In the genomic region with DNA sequence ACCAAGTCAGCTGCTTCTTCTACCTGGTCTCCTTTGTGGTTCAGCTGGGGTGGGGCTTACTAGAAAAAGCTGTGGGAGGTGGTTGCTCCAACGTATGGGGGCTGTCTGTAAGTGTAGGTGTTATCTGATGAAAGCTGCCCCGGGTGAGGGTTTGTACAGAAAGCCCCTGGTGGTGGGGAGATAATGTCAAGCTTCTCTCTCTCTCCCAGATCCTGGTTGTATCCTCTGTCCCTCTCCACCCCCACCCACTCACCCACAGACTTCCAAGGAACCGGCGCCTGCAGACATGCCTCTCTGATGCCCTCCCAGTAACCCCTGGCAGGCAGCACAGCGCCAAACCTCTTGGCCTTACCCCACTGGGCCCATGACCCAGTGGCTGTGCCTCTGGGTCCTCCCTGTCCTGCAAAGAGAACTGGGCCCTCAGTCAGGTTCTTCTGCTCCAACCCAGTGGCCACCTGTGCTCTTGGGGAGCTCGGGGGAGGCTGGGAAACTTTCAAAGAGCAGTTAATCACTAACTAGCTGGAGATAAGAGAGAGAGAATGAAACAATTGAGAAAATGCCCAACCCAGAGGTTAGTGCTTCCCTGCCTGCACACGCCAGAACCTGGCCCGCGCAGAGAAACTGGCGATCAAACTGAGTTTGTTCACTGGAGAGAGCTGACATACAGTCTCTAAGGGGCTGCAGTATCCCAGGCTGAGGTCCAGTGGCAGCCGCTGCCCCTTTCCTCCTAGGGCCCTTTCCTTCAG, we compare ENCODE assay signal across 10 cellular contexts. TPM values are rescaled to one million over a fixed set of nuclear protein-coding genes. Genes with fewer than 3 reads are reported as not detected.
DNase-seq lines count a peak whose midpoint lies in the region; ATAC-seq and TF ChIP-seq lines count a peak whose summit lies in the region.
"Had no signal": no experiment of that assay in that cellular context is flagged by ENCODE, and none has a peak within 500 bp of the region (broad histone marks: within the 10 kb centered on the region; RNA-seq: fewer than 3 reads in every experiment).

No MANE protein-coding gene starts in this region.

- TF ChIP-seq CTCF in VCaP (conservative IDR thresholded peaks at IDR 0.05) (no peak), liver (IDR thresholded peaks at IDR 0.05; ENCODE audit: low read depth, low read length, missing input control) (no peak), type B pancreatic cell (conservative IDR thresholded peaks at IDR 0.05) (no peak)

- H3K4me1 ChIP-seq in liver (ENCODE audit: control insufficient read depth in 4 of 4, insufficient read depth in 4 of 4, low read length in 3 of 4) = peaks cover 2 to 15% (median 11%) of the 10 kb centered on the region in 4 donors

- peak overlapping the region; percentile 86 for H3K27ac Mint-ChIP-seq in type B pancreatic cell
- H3K27ac Mint-ChIP-seq in activated T-helper 17 cell treated with anti-CD3 and anti-CD28 coated beads, Interleukin-2, amount 50 U/mL, for 72 hours = no peak overlapping the region
- H3K27ac Mint-ChIP-seq: GM23338 had no signal

- H3K27me3 Mint-ChIP-seq in type B pancreatic cell = no peaks in the 10 kb centered on the region
- H3K27me3 Mint-ChIP-seq in activated T-helper 17 cell treated with anti-CD3 and anti-CD28 coated beads, Interleukin-2, amount 50 U/mL, for 72 hours = peaks cover 7% of the 10 kb centered on the region

- DNase-seq in HT1080 (ENCODE audit: low read depth) = peak; percentile 13
- DNase-seq in type B pancreatic cell (ENCODE audit: extremely low spot score, unreplicated experiment) = no peak
- DNase-seq in pons (ENCODE audit: low spot score) = no peak
- DNase-seq in activated CD4-positive, alpha-beta T cell treated with anti-CD3 and anti-CD28 coated beads, Interleukin-2, amount 50 U/mL, for 4 hours = no peak
- DNase-seq: activated CD4-positive, CD25-positive, alpha-beta regulatory T cell; amygdala had no signal

- H3K4me3 ChIP-seq in liver (ENCODE audit: low read depth in 1 of 3, low read length in 3 of 3) = no peak overlapping the region
- H3K4me3 ChIP-seq: GM23338 had no signal

- peak overlapping the region; percentile 92 for H3K27ac ChIP-seq in VCaP
- H3K27ac ChIP-seq in liver (ENCODE audit: low read depth in 1 of 2, low read length in 2 of 2) = no peak overlapping the region

- H3K36me3 Mint-ChIP-seq in type B pancreatic cell = no peaks in the 10 kb centered on the region
- H3K36me3 Mint-ChIP-seq in activated T-helper 17 cell treated with anti-CD3 and anti-CD28 coated beads, Interleukin-2, amount 50 U/mL, for 72 hours (ENCODE audit: low read depth) = no peaks in the 10 kb centered on the region

- peak; percentile 53 to 62 for TF ChIP-seq RAD21 in liver (IDR thresholded peaks at IDR 0.05)

- H3K9ac ChIP-seq in liver (ENCODE audit: low read depth in 1 of 2, low read length in 2 of 2) = no peak overlapping the region

- peaks cover 39% of the 10 kb centered on the region for H3K4me1 Mint-ChIP-seq in type B pancreatic cell (ENCODE audit: unreplicated experiment)
- H3K4me1 Mint-ChIP-seq in activated T-helper 17 cell treated with anti-CD3 and anti-CD28 coated beads, Interleukin-2, amount 50 U/mL, for 72 hours = peaks cover 9% of the 10 kb centered on the region
- H3K4me1 Mint-ChIP-seq: GM23338 had no signal

- 35% methylated on average over 11 of the region's 11 CpGs for WGBS in liver

- peak overlapping the region; percentile 62 for H3K4me3 Mint-ChIP-seq in type B pancreatic cell
- H3K4me3 Mint-ChIP-seq in activated T-helper 17 cell treated with anti-CD3 and anti-CD28 coated beads, Interleukin-2, amount 50 U/mL, for 72 hours = no peak overlapping the region
- H3K4me3 Mint-ChIP-seq: GM23338 had no signal

- no peaks in the 10 kb centered on the region for H3K27me3 ChIP-seq in liver (ENCODE audit: control insufficient read depth in 4 of 4, insufficient read depth in 4 of 4, low read length in 3 of 4)

- peaks cover 7% of the 10 kb centered on the region for H3K9me3 Mint-ChIP-seq in type B pancreatic cell
- no peaks in the 10 kb centered on the region for H3K9me3 Mint-ChIP-seq in activated T-helper 17 cell treated with anti-CD3 and anti-CD28 coated beads, Interleukin-2, amount 50 U/mL, for 72 hours
- H3K9me3 Mint-ChIP-seq: GM23338 had no signal

- no peak for ATAC-seq in activated T-helper 17 cell treated with anti-CD3 and anti-CD28 coated beads, Interleukin-2, amount 50 U/mL, for 72 hours (replicated peaks)
- ATAC-seq: GM23338 had no signal

- H3K9me3 ChIP-seq in liver (ENCODE audit: control insufficient read depth in 4 of 4, low read length in 3 of 4) = no peaks in the 10 kb centered on the region

- no peaks in the 10 kb centered on the region for H3K36me3 ChIP-seq in liver (ENCODE audit: control insufficient read depth in 4 of 4, insufficient read depth in 3 of 4, low read depth in 1 of 4, low read length in 3 of 4)

TF ChIP-seq in liver, 16 proteins besides CTCF, POLR2A, EP300 and RAD21:
- TF ChIP-seq, protein P1, sequence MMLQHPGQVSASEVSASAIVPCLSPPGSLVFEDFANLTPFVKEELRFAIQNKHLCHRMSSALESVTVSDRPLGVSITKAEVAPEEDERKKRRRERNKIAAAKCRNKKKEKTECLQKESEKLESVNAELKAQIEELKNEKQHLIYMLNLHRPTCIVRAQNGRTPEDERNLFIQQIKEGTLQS (IDR thresholded peaks at IDR 0.05) = peak; percentile 24
- TF ChIP-seq YY1 (IDR thresholded peaks at IDR 0.05) = peak; percentile 72
- peak; percentile 3 for TF ChIP-seq FOXA2 (IDR thresholded peaks at IDR 0.05)
- TF ChIP-seq GABPA (IDR thresholded peaks at IDR 0.05 in 1 of 2, conservative IDR thresholded peaks at IDR 0.05 in 1 of 2) = no peak
- TF ChIP-seq TAF1 (conservative IDR thresholded peaks at IDR 0.05) = no peak
- TF ChIP-seq JUND (IDR thresholded peaks at IDR 0.05) = no peak
- TF ChIP-seq, protein P2, sequence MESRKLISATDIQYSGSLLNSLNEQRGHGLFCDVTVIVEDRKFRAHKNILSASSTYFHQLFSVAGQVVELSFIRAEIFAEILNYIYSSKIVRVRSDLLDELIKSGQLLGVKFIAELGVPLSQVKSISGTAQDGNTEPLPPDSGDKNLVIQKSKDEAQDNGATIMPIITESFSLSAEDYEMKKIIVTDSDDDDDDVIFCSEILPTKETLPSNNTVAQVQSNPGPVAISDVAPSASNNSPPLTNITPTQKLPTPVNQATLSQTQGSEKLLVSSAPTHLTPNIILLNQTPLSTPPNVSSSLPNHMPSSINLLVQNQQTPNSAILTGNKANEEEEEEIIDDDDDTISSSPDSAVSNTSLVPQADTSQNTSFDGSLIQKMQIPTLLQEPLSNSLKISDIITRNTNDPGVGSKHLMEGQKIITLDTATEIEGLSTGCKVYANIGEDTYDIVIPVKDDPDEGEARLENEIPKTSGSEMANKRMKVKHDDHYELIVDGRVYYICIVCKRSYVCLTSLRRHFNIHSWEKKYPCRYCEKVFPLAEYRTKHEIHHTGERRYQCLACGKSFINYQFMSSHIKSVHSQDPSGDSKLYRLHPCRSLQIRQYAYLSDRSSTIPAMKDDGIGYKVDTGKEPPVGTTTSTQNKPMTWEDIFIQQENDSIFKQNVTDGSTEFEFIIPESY (IDR thresholded peaks at IDR 0.05) = no peak
- peak; percentile 53 to 73 for TF ChIP-seq RXRA (IDR thresholded peaks at IDR 0.05)
- TF ChIP-seq, protein P3, sequence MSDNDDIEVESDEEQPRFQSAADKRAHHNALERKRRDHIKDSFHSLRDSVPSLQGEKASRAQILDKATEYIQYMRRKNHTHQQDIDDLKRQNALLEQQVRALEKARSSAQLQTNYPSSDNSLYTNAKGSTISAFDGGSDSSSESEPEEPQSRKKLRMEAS (IDR thresholded peaks at IDR 0.05) = no peak
- TF ChIP-seq FOXA1 (IDR thresholded peaks at IDR 0.05) = no peak
- TF ChIP-seq SP1 (IDR thresholded peaks at IDR 0.05) = peak; percentile 68
- TF ChIP-seq, protein P4, sequence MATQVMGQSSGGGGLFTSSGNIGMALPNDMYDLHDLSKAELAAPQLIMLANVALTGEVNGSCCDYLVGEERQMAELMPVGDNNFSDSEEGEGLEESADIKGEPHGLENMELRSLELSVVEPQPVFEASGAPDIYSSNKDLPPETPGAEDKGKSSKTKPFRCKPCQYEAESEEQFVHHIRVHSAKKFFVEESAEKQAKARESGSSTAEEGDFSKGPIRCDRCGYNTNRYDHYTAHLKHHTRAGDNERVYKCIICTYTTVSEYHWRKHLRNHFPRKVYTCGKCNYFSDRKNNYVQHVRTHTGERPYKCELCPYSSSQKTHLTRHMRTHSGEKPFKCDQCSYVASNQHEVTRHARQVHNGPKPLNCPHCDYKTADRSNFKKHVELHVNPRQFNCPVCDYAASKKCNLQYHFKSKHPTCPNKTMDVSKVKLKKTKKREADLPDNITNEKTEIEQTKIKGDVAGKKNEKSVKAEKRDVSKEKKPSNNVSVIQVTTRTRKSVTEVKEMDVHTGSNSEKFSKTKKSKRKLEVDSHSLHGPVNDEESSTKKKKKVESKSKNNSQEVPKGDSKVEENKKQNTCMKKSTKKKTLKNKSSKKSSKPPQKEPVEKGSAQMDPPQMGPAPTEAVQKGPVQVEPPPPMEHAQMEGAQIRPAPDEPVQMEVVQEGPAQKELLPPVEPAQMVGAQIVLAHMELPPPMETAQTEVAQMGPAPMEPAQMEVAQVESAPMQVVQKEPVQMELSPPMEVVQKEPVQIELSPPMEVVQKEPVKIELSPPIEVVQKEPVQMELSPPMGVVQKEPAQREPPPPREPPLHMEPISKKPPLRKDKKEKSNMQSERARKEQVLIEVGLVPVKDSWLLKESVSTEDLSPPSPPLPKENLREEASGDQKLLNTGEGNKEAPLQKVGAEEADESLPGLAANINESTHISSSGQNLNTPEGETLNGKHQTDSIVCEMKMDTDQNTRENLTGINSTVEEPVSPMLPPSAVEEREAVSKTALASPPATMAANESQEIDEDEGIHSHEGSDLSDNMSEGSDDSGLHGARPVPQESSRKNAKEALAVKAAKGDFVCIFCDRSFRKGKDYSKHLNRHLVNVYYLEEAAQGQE (IDR thresholded peaks at IDR 0.05) = peak; percentile 36
- TF ChIP-seq HNF4G (IDR thresholded peaks at IDR 0.05) = no peak
- peak in 1 of 2 donors; percentile 44 for TF ChIP-seq HNF4A (conservative IDR thresholded peaks at IDR 0.05)
- TF ChIP-seq EGR1 (IDR thresholded peaks at IDR 0.05; ENCODE audit: low read depth in 2 of 2) = no peak
- no peak for TF ChIP-seq NR2F2 (IDR thresholded peaks at IDR 0.05)
TF ChIP-seq in liver: peak in this region for 7.

RNA-seq across cellular contexts. Expression of a gene that starts 20.4 kb away (rescaled TPM):
- total RNA-seq in HT1080 (2014; rRNA removed; shearing (Covaris generic)) = 0.27 TPM in 1 of 2 replicates, not detected in the other
- polyA plus RNA-seq in HT1080 (2015; cell fraction: cytosol; rRNA removed) = 0.05 TPM in 1 of 2 replicates, not detected in the other
- not detected in 2 replicates for polyA plus RNA-seq in HT1080 (2015; cell fraction: nucleus; rRNA removed)
- total RNA-seq in liver (1 to 10 TPM; 1.1 to 5.9 TPM), type B pancreatic cell (ENCODE audit: low replicate concordance) (31.5 and 44.8 TPM in 2 replicates)
- 1 to 10 TPM in 1 of 2 donors, under 1 TPM in 1; 0.85 to 4.1 TPM for polyA plus RNA-seq in liver
- under 1 TPM in 1 of 2 donors, not detected in 1; 0.35 TPM for total RNA-seq in activated T-helper 17 cell treated with anti-CD3 and anti-CD28 coated beads, Interleukin-2, amount 50 U/mL, for 72 hours
- total RNA-seq: GM23338 had no signal
- polyA plus RNA-seq: GM23338 had no signal
